ENCODE assay signal across 5 cellular contexts in the genomic region with DNA sequence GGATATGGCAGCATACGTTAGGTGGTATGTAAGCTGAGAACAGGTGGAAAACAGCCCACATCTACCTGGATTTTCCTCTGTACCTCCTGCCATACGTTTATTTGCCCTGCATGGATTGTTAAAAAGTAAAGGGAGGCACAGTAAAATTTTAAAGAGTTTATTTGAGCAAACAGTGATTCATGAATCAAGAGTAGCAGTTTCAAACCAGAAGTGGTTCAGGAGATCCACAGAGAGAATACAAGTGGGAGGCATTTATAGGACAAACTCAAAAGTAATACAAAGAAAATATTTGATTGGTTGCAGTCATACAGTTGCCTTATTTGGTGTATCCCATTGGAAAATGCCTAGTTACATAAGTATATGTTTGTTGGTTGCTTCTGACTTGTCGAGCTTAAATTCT.
"Had no signal": no experiment of that assay in that cellular context is flagged by ENCODE, and none has a peak within 500 bp of the region (broad histone marks: within the 10 kb centered on the region; RNA-seq: fewer than 3 reads in every experiment).

No MANE protein-coding gene starts in this region.

- DNase-seq: H9, HCEC 1CT, IMR-90 had no signal

- H2AFZ ChIP-seq: GM23338 had no signal

- ATAC-seq: GM23338, K562 had no signal

- H3K4me3 ChIP-seq: GM23338, K562 had no signal

- H3K4me2 ChIP-seq: GM23338 had no signal
